Comparison of ENCODE assay signal across 9 cellular contexts in the genomic region with DNA sequence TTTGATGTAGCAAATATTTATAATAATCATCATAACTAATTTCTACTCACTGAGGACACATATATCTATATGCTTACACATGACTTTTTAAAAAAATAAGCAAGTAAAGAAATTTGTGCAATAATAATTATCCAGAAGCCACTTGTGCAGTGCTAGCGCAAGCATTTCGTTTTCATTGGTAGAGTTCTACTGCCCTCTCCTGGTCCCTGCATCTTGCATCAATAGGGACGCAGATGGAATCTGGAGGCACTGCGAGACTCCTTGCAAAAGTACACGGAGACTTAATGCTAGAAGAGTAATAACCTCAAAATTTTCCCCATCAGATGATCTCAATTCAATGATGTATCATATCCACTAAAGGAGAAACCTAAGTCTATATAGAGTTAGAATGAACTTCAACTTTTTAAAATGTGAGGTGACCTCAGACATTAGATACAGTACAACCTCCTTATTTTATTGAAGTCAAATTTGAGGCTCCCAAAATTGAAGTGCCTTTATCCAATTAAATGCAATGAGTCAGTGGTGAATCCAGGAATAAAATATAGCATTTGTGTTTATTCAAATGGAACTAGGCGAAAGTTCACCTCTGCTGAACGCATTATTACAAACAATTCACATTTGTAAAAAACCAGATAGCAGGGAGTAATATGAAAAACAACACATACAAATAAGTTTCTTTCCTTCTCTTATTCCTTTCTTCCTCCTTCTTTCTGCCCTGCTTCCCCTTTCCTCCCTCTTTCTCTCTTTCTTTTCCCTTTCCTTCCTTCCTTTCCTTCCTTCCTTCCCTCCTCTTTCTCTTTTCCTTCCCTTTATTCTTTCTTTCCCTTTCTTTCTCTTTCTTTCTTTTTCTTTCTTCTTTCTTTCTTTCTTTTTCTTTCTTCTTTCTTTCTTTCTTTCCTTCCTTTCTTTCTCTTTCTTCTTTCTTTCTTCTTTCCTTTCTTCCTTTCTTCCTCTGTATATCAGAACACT.
DNase-seq lines count a peak whose midpoint lies in the region; ATAC-seq and TF ChIP-seq lines count a peak whose summit lies in the region.
"Had no signal": no experiment of that assay in that cellular context is flagged by ENCODE, and none has a peak within 500 bp of the region (broad histone marks: within the 10 kb centered on the region; RNA-seq: fewer than 3 reads in every experiment).

No MANE protein-coding gene starts in this region.

- H3K9me3 ChIP-seq in HAP-1 (no peaks in the 10 kb centered on the region), hepatocyte (ENCODE audit: low read depth) (no peaks in the 10 kb centered on the region), gastrocnemius medialis (no peaks in the 10 kb centered on the region)
- H3K9me3 ChIP-seq: neutrophil had no signal

- H3K4me1 ChIP-seq in HAP-1: peaks cover 13% of the 10 kb centered on the region
- H3K4me1 ChIP-seq in hepatocyte (ENCODE audit: insufficient read depth): no peaks in the 10 kb centered on the region
- H3K4me1 ChIP-seq in gastrocnemius medialis: no peaks in the 10 kb centered on the region

- TF ChIP-seq POLR2A in gastrocnemius medialis (IDR thresholded peaks at IDR 0.05): no peak

- no peaks in the 10 kb centered on the region for H3K27me3 ChIP-seq in HAP-1 (ENCODE audit: low read depth)
- H3K27me3 ChIP-seq in hepatocyte: no peaks in the 10 kb centered on the region
- no peaks in the 10 kb centered on the region for H3K27me3 ChIP-seq in gastrocnemius medialis
- H3K27me3 ChIP-seq: neutrophil had no signal

- intact Hi-C loops in gastrocnemius medialis (cut with DNase I; ENCODE audit: low total_unique reads): loop anchor here (1.0 to 2.0 kb wide), 2 partner anchors 1159 to 1504 kb away; no protein-coding TSS in a partner anchor

- peak; percentile 47 for DNase-seq in NCI-H2196 (lab: John Stamatoyannopoulos, UW; ENCODE audit: unreplicated experiment)
- DNase-seq in NCI-H2196 treated with DMSO at 0.1 percent for 48 hours (lab: John Stamatoyannopoulos, UW; ENCODE audit: unreplicated experiment): no peak
- DNase-seq in HAP-1 (ENCODE audit: low spot score in 2 of 2): peak; percentile 76 to 83
- peak; percentile 71 for DNase-seq in M059J (ENCODE audit: low read depth)
- peak; percentile 5 for DNase-seq in SIG-M5 (lab: John Stamatoyannopoulos, UW)
- DNase-seq in amygdala (lab: John Stamatoyannopoulos, UW): peak in 39 of 56 donors; percentile 0 to 69 (median 8)
- peak; percentile 85 for DNase-seq in hepatocyte (ENCODE audit: low spot score)
- peak; percentile 28 to 41 for DNase-seq in gastrocnemius medialis

- no peaks in the 10 kb centered on the region for H3K9me2 ChIP-seq in hepatocyte (replicated peaks; ENCODE audit: insufficient read depth)

- in situ Hi-C loops in HAP-1 (cut with MboI; ENCODE audit: low sequenced_read_pairs) (loop anchor here (25.0 kb wide), 1 partner anchor 1175 kb away; no protein-coding TSS in a partner anchor), gastrocnemius medialis (cut with MboI; ENCODE audit: low sequenced_read_pairs in 4 of 4) (loop anchor here (10.0 to 25.0 kb wide), 5 partner anchors 500 to 1500 kb away; a partner anchor contains a TSS)

- TF ChIP-seq CTCF in hepatocyte (IDR thresholded peaks at IDR 0.05; ENCODE audit: poor library complexity): peak; percentile 88
- peak; percentile 60 to 80 (median 77) for TF ChIP-seq CTCF in gastrocnemius medialis (IDR thresholded peaks at IDR 0.05 in 4 of 5, conservative IDR thresholded peaks at IDR 0.05 in 1 of 5)

- ATAC-seq in gastrocnemius medialis: peak; percentile 73 to 78

- H3K27ac ChIP-seq in hepatocyte: no peak overlapping the region
- no peak overlapping the region for H3K27ac ChIP-seq in gastrocnemius medialis
- H3K27ac ChIP-seq: neutrophil had no signal

- no peak overlapping the region for H3K4me3 ChIP-seq in HAP-1
- no peak overlapping the region for H3K4me3 ChIP-seq in hepatocyte
- H3K4me3 ChIP-seq in gastrocnemius medialis: no peak overlapping the region

- H4K20me1 ChIP-seq in hepatocyte (ENCODE audit: insufficient read depth, poor library complexity, severe bottlenecking): no peaks in the 10 kb centered on the region

- no peak overlapping the region for H2AFZ ChIP-seq in hepatocyte

- WGBS in hepatocyte (ENCODE audit: low lambda C conversion rate, missing lambda C conversion rate): 17% methylated on average over 7 of the region's 7 CpGs

- H3K36me3 ChIP-seq in HAP-1 (replicated peaks) (no peaks in the 10 kb centered on the region), hepatocyte (replicated peaks; ENCODE audit: insufficient read depth, low read depth) (no peaks in the 10 kb centered on the region), gastrocnemius medialis (no peaks in the 10 kb centered on the region)
- H3K36me3 ChIP-seq: neutrophil had no signal

- H3K79me2 ChIP-seq in hepatocyte: no peaks in the 10 kb centered on the region

- H3K4me2 ChIP-seq in hepatocyte: no peak overlapping the region
